Comparison of ENCODE assay signal across 8 cellular contexts in the genomic region with DNA sequence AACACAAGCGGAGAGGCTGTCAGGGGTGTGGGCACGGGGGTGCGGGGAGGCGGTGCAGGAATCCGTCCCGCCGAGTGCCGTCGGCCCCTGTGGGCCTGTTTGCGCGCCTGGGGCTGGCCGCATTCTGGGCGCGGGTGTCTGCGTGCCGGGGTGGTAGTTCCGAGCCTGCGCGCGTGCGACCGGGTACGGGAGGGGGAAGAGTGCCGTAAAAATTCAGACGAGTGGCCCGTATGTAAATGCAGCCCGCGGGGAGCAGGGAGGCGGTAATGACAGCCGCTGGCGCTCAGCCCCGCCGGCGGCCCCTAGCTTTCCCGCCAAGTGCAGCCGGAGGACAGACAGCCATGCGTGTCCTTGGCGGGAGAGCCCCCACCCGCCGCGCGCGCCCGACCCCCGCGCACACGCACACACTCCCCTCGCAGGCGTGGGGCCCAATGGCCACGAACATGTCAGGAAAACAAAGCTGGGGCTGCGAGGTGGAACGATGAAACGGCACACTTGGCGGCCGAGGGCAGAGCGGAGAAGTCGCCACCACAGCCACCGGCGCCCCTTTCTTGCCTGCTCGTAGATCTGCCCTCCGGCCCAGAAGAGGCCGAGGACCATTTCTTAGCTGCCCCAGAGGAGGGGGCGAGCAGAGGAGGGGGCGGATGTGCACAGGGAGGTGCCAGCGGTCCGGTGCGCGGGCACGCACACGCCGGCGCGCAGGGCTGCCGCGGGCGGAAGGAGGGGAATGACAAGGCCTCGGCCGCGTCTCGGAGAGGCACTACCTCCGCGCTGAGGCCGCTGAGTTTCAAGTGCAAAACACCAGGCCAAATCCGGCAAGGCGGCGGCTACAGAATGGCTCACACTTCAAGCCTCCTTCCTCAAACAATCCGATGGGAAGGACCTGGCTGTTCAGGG.
DNase-seq lines count a peak whose midpoint lies in the region; ATAC-seq and FAIRE-seq lines count a peak whose summit lies in the region.

No MANE protein-coding gene starts in this region.

- 1% methylated on average over 64 to 87 of the region's 87 CpGs for WGBS in small intestine, 3 donors

- H3K36me3 Mint-ChIP-seq in activated naive CD8-positive, alpha-beta T cell: peaks cover 5% of the 10 kb centered on the region

- no peaks in the 10 kb centered on the region for H3K36me3 ChIP-seq in small intestine (ENCODE audit: control insufficient read depth in 2 of 2, insufficient read depth in 2 of 2, low read length in 2 of 2)

- FAIRE-seq in GM18507 (lab: Jason Lieb, UNC) (peak; percentile 80), small intestine (lab: Jason Lieb, UNC) (no peak)

- H3K27me3 Mint-ChIP-seq in activated naive CD8-positive, alpha-beta T cell: peaks cover 64% of the 10 kb centered on the region

- H3K27me3 ChIP-seq in small intestine (ENCODE audit: control insufficient read depth in 2 of 2, insufficient read depth in 2 of 2, low read length in 2 of 2): peaks cover 22 to 45% of the 10 kb centered on the region in 2 donors

- no peak overlapping the region for H3K27ac ChIP-seq in small intestine (ENCODE audit: low read depth in 1 of 2, low read length in 1 of 2)

- H3K4me3 Mint-ChIP-seq in activated naive CD8-positive, alpha-beta T cell: peak overlapping the region; percentile 83

- peaks cover 2 to 7% of the 10 kb centered on the region in 2 donors for H3K4me1 ChIP-seq in small intestine (ENCODE audit: control insufficient read depth in 2 of 2, insufficient read depth in 1 of 2, low read depth in 1 of 2, low read length in 1 of 2)

- no peaks in the 10 kb centered on the region for H3K9me3 ChIP-seq in small intestine (ENCODE audit: control insufficient read depth, low read depth)

- H3K9me3 Mint-ChIP-seq in activated naive CD8-positive, alpha-beta T cell (ENCODE audit: low read depth): peaks cover 19% of the 10 kb centered on the region

- H3K4me3 ChIP-seq in iPS-11a (ENCODE audit: low read depth, low read length) (peak overlapping the region; percentile 45), small intestine (ENCODE audit: low read depth in 1 of 2, low read length in 2 of 2) (peak overlapping the region; percentile 18 to 46)

- ATAC-seq in HG02938 (IDR thresholded peaks at IDR 0.05; ENCODE audit: unreplicated experiment): peak; percentile 62

- peaks cover 25% of the 10 kb centered on the region for H3K4me1 Mint-ChIP-seq in activated naive CD8-positive, alpha-beta T cell (ENCODE audit: low read depth)

- DNase-seq in AG20443 (ENCODE audit: low spot score) (peak; percentile 43), GM18507 (ENCODE audit: extremely low spot score, insufficient read length, low read depth) (no peak), NCI-H2171 treated with DMSO at 0.1 percent for 48 hours (lab: John Stamatoyannopoulos, UW) (peak; percentile 88), small intestine (peak; percentile 17)
- DNase-seq in central memory CD4-positive, alpha-beta T cell: no peak

- no peak overlapping the region for H3K27ac Mint-ChIP-seq in activated naive CD8-positive, alpha-beta T cell

Comparison
In these comparisons a context has a peak if more than half of its experiments do, and no peak if none do; other contexts are left out.
1. DNase-seq: peak in AG20443 (single experiment), NCI-H2171 treated with DMSO at 0.1 percent for 48 hours (single experiment) and small intestine (single experiment); none in GM18507 (single experiment) and central memory CD4-positive, alpha-beta T cell (single experiment).